Comparison of ENCODE assay signal across 9 cellular contexts in the genomic region with DNA sequence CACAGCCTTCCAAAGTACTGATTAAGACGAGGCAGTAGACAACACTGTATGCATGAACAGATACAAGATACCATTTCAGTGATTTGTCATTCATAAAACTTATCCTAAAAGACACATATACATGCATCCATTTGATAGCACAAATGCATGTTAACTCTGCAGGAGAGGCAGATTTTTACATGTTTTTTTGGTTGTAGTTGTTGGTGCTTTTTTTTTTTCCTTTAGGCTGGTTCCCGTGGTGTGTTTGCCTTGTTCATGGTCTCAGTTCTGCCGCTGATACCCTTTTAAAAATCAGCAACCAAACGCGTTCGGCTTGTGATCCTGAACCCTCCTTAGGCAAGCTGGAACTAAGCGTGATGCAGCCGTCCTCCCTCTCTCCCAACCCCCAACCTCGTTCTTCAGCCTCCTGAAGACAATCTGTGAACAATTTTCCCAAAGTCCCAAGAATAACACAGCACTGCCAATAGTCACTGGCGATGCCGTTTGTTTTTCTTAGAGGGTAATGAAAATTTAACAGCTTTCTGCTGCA. TPM values are rescaled to one million over a fixed set of nuclear protein-coding genes. Genes with fewer than 3 reads are reported as not detected.
A peak's percentile ranks its signal among the peaks of the same experiment; 100 is the strongest.
DNase-seq lines count a peak whose midpoint lies in the region; ATAC-seq and TF ChIP-seq lines count a peak whose summit lies in the region.
"Had no signal": no experiment of that assay in that cellular context is flagged by ENCODE, and none has a peak within 500 bp of the region (broad histone marks: within the 10 kb centered on the region; RNA-seq: fewer than 3 reads in every experiment).

No MANE protein-coding gene starts in this region.

- DNase-seq in Right ventricle myocardium superior (no peak), Right ventricle myocardium inferior (ENCODE audit: missing footprints) (no peak), chondrocyte (ENCODE audit: low spot score) (no peak), aorta (no peak), Karpas-422 (no peak), erythroblast (lab: John Stamatoyannopoulos, UW) (no peak)

- TF ChIP-seq POLR2A in erythroblast (IDR thresholded peaks at IDR 0.05; ENCODE audit: low read length) = no peak

- no peaks in the 10 kb centered on the region for H4K20me1 ChIP-seq in Karpas-422 (ENCODE audit: insufficient read depth, low read depth, low read length)

- no peak for TF ChIP-seq CTCF in chondrocyte (IDR thresholded peaks at IDR 0.05)

- no peak overlapping the region for H2AFZ ChIP-seq in Karpas-422 (ENCODE audit: low read length)

- no peak overlapping the region for H3K4me2 ChIP-seq in Karpas-422 (ENCODE audit: low read depth, low read length, poor library complexity, severe bottlenecking)

- peaks cover 7 to 18% of the 10 kb centered on the region in 2 donors for H3K4me1 ChIP-seq in mucosa of rectum (ENCODE audit: control insufficient read depth in 2 of 2, insufficient read depth in 2 of 2, low read length in 2 of 2)
- H3K4me1 ChIP-seq in aorta (ENCODE audit: control insufficient read depth in 1 of 2, insufficient read depth in 2 of 2, low read length in 2 of 2) = peaks cover 0 to 1% of the 10 kb centered on the region in 2 donors
- H3K4me1 ChIP-seq in Karpas-422 (ENCODE audit: low read length) = no peaks in the 10 kb centered on the region

- H3K4me1 Mint-ChIP-seq in chondrocyte (ENCODE audit: low read depth) = peaks cover 59% of the 10 kb centered on the region

- peaks cover 1% of the 10 kb centered on the region for H3K36me3 Mint-ChIP-seq in chondrocyte (ENCODE audit: low read depth)

- no peaks in the 10 kb centered on the region for H3K27me3 Mint-ChIP-seq in chondrocyte (ENCODE audit: low read depth)

- ATAC-seq in Right ventricle myocardium superior (ENCODE audit: poor library complexity) (peak; percentile 28), Right ventricle myocardium inferior (no peak), aorta (ENCODE audit: low FRiP score) (peak; percentile 17), GM21825 (IDR thresholded peaks at IDR 0.05; ENCODE audit: unreplicated experiment) (no peak)

- peak overlapping the region; percentile 91 for H3K4me3 Mint-ChIP-seq in chondrocyte (ENCODE audit: unreplicated experiment)

- H3K9me2 ChIP-seq in Karpas-422 (replicated peaks; ENCODE audit: insufficient read depth, low read length) = no peaks in the 10 kb centered on the region

- H3K9me3 ChIP-seq in mucosa of rectum (ENCODE audit: control insufficient read depth in 2 of 2, low read length in 2 of 2) (no peaks in the 10 kb centered on the region), aorta (ENCODE audit: control insufficient read depth, low read length) (no peaks in the 10 kb centered on the region), Karpas-422 (ENCODE audit: low read length) (no peaks in the 10 kb centered on the region)

- H3K27ac ChIP-seq in mucosa of rectum (ENCODE audit: low read depth in 2 of 2, low read length in 2 of 2) (no peak overlapping the region), aorta (ENCODE audit: low read depth in 1 of 2, low read length in 2 of 2) (no peak overlapping the region), Karpas-422 (ENCODE audit: low read length) (no peak overlapping the region)
- H3K27ac ChIP-seq: epithelial cell of prostate had no signal

- peaks cover 34 to 40% of the 10 kb centered on the region in 2 donors for H3K27me3 ChIP-seq in mucosa of rectum (ENCODE audit: control insufficient read depth in 2 of 2, insufficient read depth in 2 of 2, low read length in 2 of 2)
- H3K27me3 ChIP-seq in aorta (ENCODE audit: control insufficient read depth in 1 of 2, insufficient read depth in 2 of 2, low read length in 1 of 2) = no peaks in the 10 kb centered on the region
- H3K27me3 ChIP-seq in Karpas-422 (ENCODE audit: low read length) = no peaks in the 10 kb centered on the region

- H3K9me3 Mint-ChIP-seq in chondrocyte (ENCODE audit: low read depth) = no peaks in the 10 kb centered on the region

- H3K79me2 ChIP-seq in Karpas-422 (ENCODE audit: low read length) = no peaks in the 10 kb centered on the region

- H3K9ac ChIP-seq in mucosa of rectum (ENCODE audit: low read depth in 1 of 2, low read length in 2 of 2) = no peak overlapping the region
- H3K9ac ChIP-seq in Karpas-422 (ENCODE audit: low read length) = no peak overlapping the region

- H3K36me3 ChIP-seq in mucosa of rectum (ENCODE audit: control insufficient read depth in 2 of 2, insufficient read depth in 2 of 2, low read length in 2 of 2) (no peaks in the 10 kb centered on the region), aorta (ENCODE audit: control insufficient read depth in 1 of 2, insufficient read depth in 2 of 2, low read length in 1 of 2) (no peaks in the 10 kb centered on the region), Karpas-422 (ENCODE audit: insufficient read depth, low read length) (no peaks in the 10 kb centered on the region)

- intact Hi-C loops in Right ventricle myocardium superior (cut with DNase I) (loop anchor here (2.0 to 10.0 kb wide), 2 partner anchors 694 to 746 kb away; no protein-coding TSS in a partner anchor), Right ventricle myocardium inferior (cut with DNase I) (loop anchor here (5.0 to 10.0 kb wide), 6 partner anchors 106 to 749 kb away; no protein-coding TSS in a partner anchor), aorta (cut with DNase I) (loop anchor here in 1 of 2 donors (5.0 kb wide), 1 partner anchor 154 kb away; no protein-coding TSS in a partner anchor)

- 1 to 2% methylated on average over 11 of the region's 11 CpGs for WGBS in aorta, 2 donors

- peak overlapping the region; percentile 90 for H3K27ac Mint-ChIP-seq in chondrocyte (ENCODE audit: unreplicated experiment)

- peak overlapping the region; percentile 65 to 71 for H3K4me3 ChIP-seq in mucosa of rectum (ENCODE audit: low read length in 2 of 2)
- peak overlapping the region; percentile 63 to 84 for H3K4me3 ChIP-seq in aorta (ENCODE audit: low read length in 2 of 2)
- H3K4me3 ChIP-seq in Karpas-422 (ENCODE audit: low read length) = no peak overlapping the region

RNA-seq across cellular contexts. Expression of a gene that starts 1.2 kb away (rescaled TPM):
- total RNA-seq in Right ventricle myocardium superior (14.4 TPM), Right ventricle myocardium inferior (14.5 TPM), chondrocyte (30.3 to 62.8 TPM (median 32.0 TPM) in 3 replicates), aorta (10 to 100 TPM; 19.3 to 34.9 TPM)
- polyA plus RNA-seq in aorta = 10 to 100 TPM in 1 of 2 donors, under 1 TPM in 1; 0.50 to 10.3 TPM
- 1.1 and 1.9 TPM in 2 replicates for total RNA-seq in Karpas-422 (2014; rRNA removed; shearing (Covaris generic); ENCODE audit: low replicate concordance)

Comparison
In these comparisons a context has a peak if more than half of its experiments do, and no peak if none do; other contexts are left out.
1. ATAC-seq: peak in Right ventricle myocardium superior (single experiment) and aorta (single experiment); none in Right ventricle myocardium inferior (single experiment) and GM21825 (single experiment).